8 cellular contexts compared by ENCODE assay signal in genomic region chr15:92884813-92885461, GRCh38. TPM values are rescaled to one million over a fixed set of nuclear protein-coding genes. Genes with fewer than 3 reads are reported as not detected.
DNase-seq lines count a peak whose midpoint lies in the region; ATAC-seq and TF ChIP-seq lines count a peak whose summit lies in the region.

No MANE protein-coding gene starts in this region.

- 0 to 1% (median 0%) methylated on average over 3 of the region's 3 CpGs for WGBS in stomach, 5 donors

- no peaks in the 10 kb centered on the region for H3K9me3 ChIP-seq in left ventricle myocardium inferior (replicated peaks)
- no peaks in the 10 kb centered on the region for H3K9me3 ChIP-seq in iPS-20b (ENCODE audit: insufficient read depth, low read depth, low read length)
- H3K9me3 ChIP-seq in stomach: no peaks in the 10 kb centered on the region

- TF ChIP-seq CTCF in left ventricle myocardium inferior (IDR thresholded peaks at IDR 0.05; ENCODE audit: borderline replicate concordance) (no peak), stomach (IDR thresholded peaks at IDR 0.05) (no peak)
- no peak for TF ChIP-seq CTCF in activated CD8-positive, alpha-beta T cell treated with anti-CD3 and anti-CD28 coated beads for 36 hours (IDR thresholded peaks at IDR 0.05)

- H3K27ac ChIP-seq in left ventricle myocardium inferior (replicated peaks) (peak overlapping the region; percentile 99), iPS-20b (ENCODE audit: low read length) (peak overlapping the region; percentile 1), stomach (peak overlapping the region in 4 of 5 donors; percentile 97 to 100 (median 98))

- peaks cover 3% of the 10 kb centered on the region for H3K9me3 Mint-ChIP-seq in activated CD8-positive, alpha-beta T cell treated with anti-CD3 and anti-CD28 coated beads for 36 hours

- ATAC-seq in left cardiac atrium (no peak), GM21528 (IDR thresholded peaks at IDR 0.05; ENCODE audit: low FRiP score, unreplicated experiment) (no peak)
- no peak for ATAC-seq in activated CD8-positive, alpha-beta T cell treated with anti-CD3 and anti-CD28 coated beads for 36 hours

- peaks cover 56% of the 10 kb centered on the region for H3K36me3 Mint-ChIP-seq in activated CD8-positive, alpha-beta T cell treated with anti-CD3 and anti-CD28 coated beads for 36 hours (ENCODE audit: low read depth)

- H3K4me3 Mint-ChIP-seq in activated CD8-positive, alpha-beta T cell treated with anti-CD3 and anti-CD28 coated beads for 36 hours: peak overlapping the region; percentile 99

- POLR2A ChIA-PET in activated CD8-positive, alpha-beta T cell treated with anti-CD3 and anti-CD28 coated beads for 36 hours (lab: Charles Lee): interaction anchor here (0.7 to 19.7 kb wide), 10 partner anchors 8 to 75 kb away, joined by 3 to 642 read pairs (median 18); partner anchors contain the start of gene CHD2

- CTCF ChIA-PET in activated CD8-positive, alpha-beta T cell treated with anti-CD3 and anti-CD28 coated beads for 36 hours (lab: Charles Lee): interaction anchor here (1.0 to 6.7 kb wide), 6 partner anchors 8 to 76 kb away, joined by 3 to 64 read pairs (median 6); partner anchors contain the start of gene CHD2

- intact Hi-C loops in left ventricle myocardium inferior (cut with micrococcal nuclease) (loop anchor here (2.0 to 5.0 kb wide), 2 partner anchors 16 to 53 kb away; partner anchors contain the start of gene CHD2), left cardiac atrium (cut with DNase I) (loop anchor here (5.0 kb wide), 2 partner anchors 53 to 68 kb away; no protein-coding TSS in a partner anchor), stomach (cut with DNase I; ENCODE audit: low total_unique reads) (no loop called here), head of caudate nucleus (cut with DNase I) (loop anchor here (5.0 kb wide), 1 partner anchor 53 kb away; no protein-coding TSS in a partner anchor)
- intact Hi-C loops in activated CD8-positive, alpha-beta T cell treated with anti-CD3 and anti-CD28 coated beads for 36 hours (cut with micrococcal nuclease): loop anchor here (5.0 kb wide), 3 partner anchors 32 to 53 kb away; no protein-coding TSS in a partner anchor

- no peaks in the 10 kb centered on the region for H3K27me3 ChIP-seq in left ventricle myocardium inferior (ENCODE audit: low read depth)
- H3K27me3 ChIP-seq in iPS-20b (ENCODE audit: insufficient read depth, low read length): no peaks in the 10 kb centered on the region
- no peaks in the 10 kb centered on the region for H3K27me3 ChIP-seq in stomach

- peaks cover 85% of the 10 kb centered on the region for H3K4me1 ChIP-seq in left ventricle myocardium inferior
- H3K4me1 ChIP-seq in iPS-20b (ENCODE audit: insufficient read depth, low read length): peaks cover 33% of the 10 kb centered on the region; the same call in 1 of the 2 replicates
- peaks cover 15 to 70% (median 52%) of the 10 kb centered on the region in 4 donors for H3K4me1 ChIP-seq in stomach

- no peak for TF ChIP-seq POLR2A in stomach (IDR thresholded peaks at IDR 0.05)

- no peaks in the 10 kb centered on the region for H3K27me3 Mint-ChIP-seq in activated CD8-positive, alpha-beta T cell treated with anti-CD3 and anti-CD28 coated beads for 36 hours

- H3K4me3 ChIP-seq in left ventricle myocardium inferior: peak overlapping the region; percentile 88
- peak overlapping the region; percentile 99 for H3K4me3 ChIP-seq in iPS-20b (ENCODE audit: low read length)
- H3K4me3 ChIP-seq in stomach: peak overlapping the region; percentile 67 to 96 (median 81)

- peak overlapping the region; percentile 99 for H3K27ac Mint-ChIP-seq in activated CD8-positive, alpha-beta T cell treated with anti-CD3 and anti-CD28 coated beads for 36 hours

- peak overlapping the region; percentile 98 for H3K9ac ChIP-seq in iPS-20b (ENCODE audit: low read depth, low read length)

- H3K36me3 ChIP-seq in left ventricle myocardium inferior (peaks cover 35% of the 10 kb centered on the region), iPS-20b (ENCODE audit: insufficient read depth, low read depth, low read length) (peaks cover 51% of the 10 kb centered on the region), stomach (peaks cover 9 to 37% (median 26%) of the 10 kb centered on the region in 4 donors)

- peaks cover 46% of the 10 kb centered on the region for H3K4me1 Mint-ChIP-seq in activated CD8-positive, alpha-beta T cell treated with anti-CD3 and anti-CD28 coated beads for 36 hours (ENCODE audit: low read depth)

- no peak for TF ChIP-seq EP300 in stomach (IDR thresholded peaks at IDR 0.05)

- no peak for DNase-seq in left ventricle myocardium inferior
- no peak for DNase-seq in left cardiac atrium
- DNase-seq in activated CD8-positive, alpha-beta T cell treated with anti-CD3 and anti-CD28 coated beads for 36 hours: no peak
- no peak for DNase-seq in stomach
- DNase-seq in NCI-H446 (lab: John Stamatoyannopoulos, UW): no peak
- no peak for DNase-seq in head of caudate nucleus

RNA-seq across cellular contexts. Expression of gene CHD2, which starts 15.2 kb away (rescaled TPM):
- total RNA-seq in left ventricle myocardium inferior (41.3 TPM), left cardiac atrium (10 to 100 TPM; 59.8 to 63.2 TPM), stomach (100 to 1,000 TPM; 124 to 833 (median 164) TPM)
- total RNA-seq in activated CD8-positive, alpha-beta T cell treated with anti-CD3 and anti-CD28 coated beads for 36 hours: 100 to 1,000 TPM; 124 to 138 TPM
- 10 to 100 TPM; 21.5 to 29.5 (median 23.5) TPM for polyA plus RNA-seq in stomach

Comparison
In these comparisons a context has a peak if more than half of its experiments do, and no peak if none do; other contexts are left out.
1. H3K27ac ChIP-seq: peak in every context shown above with its lines; median percentile 99 in left ventricle myocardium inferior; 98 in stomach; 1 in iPS-20b.